24 cellular contexts compared by ENCODE assay signal in genomic region chr6:133191323-133191722, GRCh38. TPM values are rescaled to one million over a fixed set of nuclear protein-coding genes. Genes with fewer than 3 reads are reported as not detected.
"Had no signal": no experiment of that assay in that cellular context is flagged by ENCODE, and none has a peak within 500 bp of the region (broad histone marks: within the 10 kb centered on the region; RNA-seq: fewer than 3 reads in every experiment).

No MANE protein-coding gene starts in this region.

- H3K4me3 ChIP-seq: breast epithelium, heart left ventricle, left ventricle myocardium inferior, lung, spleen, testis, transverse colon, uterus had no signal

- H3K36me3 ChIP-seq: breast epithelium, heart left ventricle, left ventricle myocardium inferior, spleen, transverse colon, uterus had no signal

- H3K36me3 Mint-ChIP-seq: activated naive CD4-positive, alpha-beta T cell treated with anti-CD3 and anti-CD28 coated beads, Interleukin-2, amount 50 U/mL, for 72 hours; naive thymus-derived CD4-positive, alpha-beta T cell had no signal

- H3K4me1 Mint-ChIP-seq: activated B cell treated with CpG ODN at 0.5 μM for 24 hours; naive thymus-derived CD4-positive, alpha-beta T cell had no signal

- H3K9me3 Mint-ChIP-seq: activated B cell treated with CpG ODN at 0.5 μM for 24 hours; dendritic cell treated with granulocyte-macrophage colony-stimulating factor and Interleukin-4, amounts not matched to agents 40 ng/mL and 50 ng/mL, for 4 days; T-helper 2 cell treated with Interferon-gamma antibody and Interleukin-4, amounts not matched to agents 5 μg/mL and 100 μg/mL, for 36 hours had no signal

- H3K27me3 ChIP-seq: breast epithelium, heart left ventricle, spleen, testis, transverse colon, uterus had no signal

- H3K27ac Mint-ChIP-seq: activated B cell treated with CpG ODN at 0.5 μM for 24 hours; activated naive CD4-positive, alpha-beta T cell treated with anti-CD3 and anti-CD28 coated beads, Interleukin-2, amount 50 U/mL, for 72 hours; activated T-cell treated with anti-CD3 and anti-CD28 coated beads, Interleukin-2, amount 50 U/mL, for 72 hours; dendritic cell treated with granulocyte-macrophage colony-stimulating factor and Interleukin-4, amounts not matched to agents 40 ng/mL and 50 ng/mL, for 4 days; endodermal cell; naive thymus-derived CD4-positive, alpha-beta T cell; T-helper 2 cell treated with Interferon-gamma antibody and Interleukin-4, amounts not matched to agents 5 μg/mL and 100 μg/mL, for 36 hours had no signal

- H3K4me3 Mint-ChIP-seq: activated B cell treated with CpG ODN at 0.5 μM for 24 hours; activated T-cell treated with anti-CD3 and anti-CD28 coated beads, Interleukin-2, amount 50 U/mL, for 72 hours; dendritic cell treated with granulocyte-macrophage colony-stimulating factor and Interleukin-4, amounts not matched to agents 40 ng/mL and 50 ng/mL, for 4 days; endodermal cell; naive thymus-derived CD4-positive, alpha-beta T cell; T-helper 2 cell treated with Interferon-gamma antibody and Interleukin-4, amounts not matched to agents 5 μg/mL and 100 μg/mL, for 36 hours had no signal

- H3K27me3 Mint-ChIP-seq: dendritic cell treated with granulocyte-macrophage colony-stimulating factor and Interleukin-4, amounts not matched to agents 40 ng/mL and 50 ng/mL, for 4 days had no signal

- H3K9me3 ChIP-seq: testis, transverse colon, uterus had no signal

- DNase-seq: activated B cell treated with CpG ODN at 0.5 μM for 24 hours; activated CD4-positive, alpha-beta T cell treated with anti-CD3 and anti-CD28 coated beads for 4 hours; activated CD4-positive, alpha-beta T cell treated with anti-CD3 and anti-CD28 coated beads, Interleukin-2, amount 50 U/mL, for 4 hours; activated naive CD4-positive, alpha-beta T cell; activated T-cell treated with anti-CD3 and anti-CD28 coated beads for 4 hours; activated T-cell treated with anti-CD3 and anti-CD28 coated beads, Interleukin-2, amount 50 U/mL, for 72 hours; central memory CD4-positive, alpha-beta T cell; endodermal cell; heart left ventricle; left ventricle myocardium inferior; naive thymus-derived CD4-positive, alpha-beta T cell; posterior cingulate gyrus; right cardiac atrium; spleen; stimulated activated naive CD4-positive, alpha-beta T cell; testis; transverse colon; uterus had no signal

- H3K4me1 ChIP-seq: breast epithelium, spleen, testis, transverse colon, uterus had no signal

- H3K27ac ChIP-seq: breast epithelium, heart left ventricle, left ventricle myocardium inferior, spleen, testis, transverse colon, uterus had no signal

- ATAC-seq: activated naive CD4-positive, alpha-beta T cell treated with anti-CD3 and anti-CD28 coated beads, Interleukin-2, amount 50 U/mL, for 72 hours; activated T-cell treated with anti-CD3 and anti-CD28 coated beads, Interleukin-2, amount 50 U/mL, for 72 hours; esophagus mucosa; heart left ventricle; naive thymus-derived CD4-positive, alpha-beta T cell; right cardiac atrium had no signal

RNA-seq across cellular contexts. Expression of gene EYA4, which starts 49.8 kb away (rescaled TPM):
- total RNA-seq: activated naive CD4-positive, alpha-beta T cell treated with anti-CD3 and anti-CD28 coated beads, Interleukin-2, amount 50 U/mL, for 72 hours; activated T-cell treated with anti-CD3 and anti-CD28 coated beads, Interleukin-2, amount 50 U/mL, for 72 hours; naive thymus-derived CD4-positive, alpha-beta T cell had no signal
- polyA plus RNA-seq: naive thymus-derived CD4-positive, alpha-beta T cell had no signal
